Comparison of ENCODE assay signal across 1 cellular context in the genomic region with DNA sequence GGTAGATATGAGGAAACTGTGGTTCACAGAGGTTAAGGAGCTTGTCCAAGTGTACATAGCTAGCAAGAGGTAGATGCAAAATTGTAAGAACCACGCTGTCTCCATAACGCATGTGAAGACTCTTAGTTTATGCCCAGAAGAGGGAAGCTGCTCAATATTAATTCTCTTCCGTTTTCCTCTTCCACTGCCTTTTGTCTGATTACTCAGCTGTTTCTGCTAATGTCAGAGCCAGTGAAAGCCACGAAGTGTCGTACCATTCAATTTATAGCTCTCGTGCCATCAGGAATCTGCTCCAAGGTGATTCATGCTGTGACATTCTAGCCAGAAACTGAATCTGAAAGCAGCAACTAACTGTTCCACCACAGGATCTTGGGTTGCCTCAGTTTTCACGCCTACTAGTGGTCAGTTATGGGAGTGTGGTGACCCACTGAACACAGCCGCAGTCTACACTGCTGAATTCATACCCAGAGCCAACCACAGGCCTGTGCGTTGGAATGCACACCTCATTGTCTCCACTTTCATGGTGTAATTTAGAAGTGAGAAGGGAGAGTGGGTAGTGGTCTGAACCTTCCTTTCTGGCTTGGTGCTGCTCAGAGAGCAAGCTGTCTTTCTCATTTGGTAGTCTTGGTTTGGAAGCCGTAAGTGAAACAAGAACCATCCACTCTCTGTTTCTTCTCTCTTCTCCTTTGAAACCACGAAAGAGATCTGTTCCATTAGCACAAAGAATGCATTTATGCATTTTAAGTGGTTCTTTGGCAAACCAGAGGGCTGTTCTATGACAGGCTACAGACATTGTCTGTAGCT.
TF ChIP-seq lines count a peak whose summit lies in the region.

No MANE protein-coding gene starts in this region.

TF ChIP-seq in A549, 52 proteins besides CTCF, POLR2A, EP300 and RAD21 (continued from another document):
- TF ChIP-seq, protein P1, sequence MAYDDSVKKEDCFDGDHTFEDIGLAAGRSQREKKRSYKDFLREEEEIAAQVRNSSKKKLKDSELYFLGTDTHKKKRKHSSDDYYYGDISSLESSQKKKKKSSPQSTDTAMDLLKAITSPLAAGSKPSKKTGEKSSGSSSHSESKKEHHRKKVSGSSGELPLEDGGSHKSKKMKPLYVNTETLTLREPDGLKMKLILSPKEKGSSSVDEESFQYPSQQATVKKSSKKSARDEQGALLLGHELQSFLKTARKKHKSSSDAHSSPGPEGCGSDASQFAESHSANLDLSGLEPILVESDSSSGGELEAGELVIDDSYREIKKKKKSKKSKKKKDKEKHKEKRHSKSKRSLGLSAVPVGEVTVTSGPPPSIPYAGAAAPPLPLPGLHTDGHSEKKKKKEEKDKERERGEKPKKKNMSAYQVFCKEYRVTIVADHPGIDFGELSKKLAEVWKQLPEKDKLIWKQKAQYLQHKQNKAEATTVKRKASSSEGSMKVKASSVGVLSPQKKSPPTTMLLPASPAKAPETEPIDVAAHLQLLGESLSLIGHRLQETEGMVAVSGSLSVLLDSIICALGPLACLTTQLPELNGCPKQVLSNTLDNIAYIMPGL (CRISPR knock-in tag; IDR thresholded peaks at IDR 0.05; ENCODE audit: borderline replicate concordance) = no peak
- TF ChIP-seq, protein P2, sequence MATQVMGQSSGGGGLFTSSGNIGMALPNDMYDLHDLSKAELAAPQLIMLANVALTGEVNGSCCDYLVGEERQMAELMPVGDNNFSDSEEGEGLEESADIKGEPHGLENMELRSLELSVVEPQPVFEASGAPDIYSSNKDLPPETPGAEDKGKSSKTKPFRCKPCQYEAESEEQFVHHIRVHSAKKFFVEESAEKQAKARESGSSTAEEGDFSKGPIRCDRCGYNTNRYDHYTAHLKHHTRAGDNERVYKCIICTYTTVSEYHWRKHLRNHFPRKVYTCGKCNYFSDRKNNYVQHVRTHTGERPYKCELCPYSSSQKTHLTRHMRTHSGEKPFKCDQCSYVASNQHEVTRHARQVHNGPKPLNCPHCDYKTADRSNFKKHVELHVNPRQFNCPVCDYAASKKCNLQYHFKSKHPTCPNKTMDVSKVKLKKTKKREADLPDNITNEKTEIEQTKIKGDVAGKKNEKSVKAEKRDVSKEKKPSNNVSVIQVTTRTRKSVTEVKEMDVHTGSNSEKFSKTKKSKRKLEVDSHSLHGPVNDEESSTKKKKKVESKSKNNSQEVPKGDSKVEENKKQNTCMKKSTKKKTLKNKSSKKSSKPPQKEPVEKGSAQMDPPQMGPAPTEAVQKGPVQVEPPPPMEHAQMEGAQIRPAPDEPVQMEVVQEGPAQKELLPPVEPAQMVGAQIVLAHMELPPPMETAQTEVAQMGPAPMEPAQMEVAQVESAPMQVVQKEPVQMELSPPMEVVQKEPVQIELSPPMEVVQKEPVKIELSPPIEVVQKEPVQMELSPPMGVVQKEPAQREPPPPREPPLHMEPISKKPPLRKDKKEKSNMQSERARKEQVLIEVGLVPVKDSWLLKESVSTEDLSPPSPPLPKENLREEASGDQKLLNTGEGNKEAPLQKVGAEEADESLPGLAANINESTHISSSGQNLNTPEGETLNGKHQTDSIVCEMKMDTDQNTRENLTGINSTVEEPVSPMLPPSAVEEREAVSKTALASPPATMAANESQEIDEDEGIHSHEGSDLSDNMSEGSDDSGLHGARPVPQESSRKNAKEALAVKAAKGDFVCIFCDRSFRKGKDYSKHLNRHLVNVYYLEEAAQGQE (IDR thresholded peaks at IDR 0.05) = no peak
- TF ChIP-seq HOXB5 (CRISPR knock-in tag; IDR thresholded peaks at IDR 0.05) (no peak), CHD2 (IDR thresholded peaks at IDR 0.05; ENCODE audit: low read length, partially characterized antibody) (no peak), POLR2AphosphoS2 (conservative IDR thresholded peaks at IDR 0.05; ENCODE audit: low read length) (no peak), GATA3 (IDR thresholded peaks at IDR 0.05; ENCODE audit: borderline replicate concordance) (no peak), FOXS1 (CRISPR knock-in tag; IDR thresholded peaks at IDR 0.05) (no peak), EHMT2 (IDR thresholded peaks at IDR 0.05; ENCODE audit: low read depth) (no peak), MAZ (IDR thresholded peaks at IDR 0.05; ENCODE audit: borderline replicate concordance, low read depth, low read length) (no peak), CEBPB (IDR thresholded peaks at IDR 0.05) (no peak)
- TF ChIP-seq, protein P3, sequence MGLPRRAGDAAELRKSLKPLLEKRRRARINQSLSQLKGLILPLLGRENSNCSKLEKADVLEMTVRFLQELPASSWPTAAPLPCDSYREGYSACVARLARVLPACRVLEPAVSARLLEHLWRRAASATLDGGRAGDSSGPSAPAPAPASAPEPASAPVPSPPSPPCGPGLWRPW (IDR thresholded peaks at IDR 0.05) = no peak
- TF ChIP-seq, protein P4, sequence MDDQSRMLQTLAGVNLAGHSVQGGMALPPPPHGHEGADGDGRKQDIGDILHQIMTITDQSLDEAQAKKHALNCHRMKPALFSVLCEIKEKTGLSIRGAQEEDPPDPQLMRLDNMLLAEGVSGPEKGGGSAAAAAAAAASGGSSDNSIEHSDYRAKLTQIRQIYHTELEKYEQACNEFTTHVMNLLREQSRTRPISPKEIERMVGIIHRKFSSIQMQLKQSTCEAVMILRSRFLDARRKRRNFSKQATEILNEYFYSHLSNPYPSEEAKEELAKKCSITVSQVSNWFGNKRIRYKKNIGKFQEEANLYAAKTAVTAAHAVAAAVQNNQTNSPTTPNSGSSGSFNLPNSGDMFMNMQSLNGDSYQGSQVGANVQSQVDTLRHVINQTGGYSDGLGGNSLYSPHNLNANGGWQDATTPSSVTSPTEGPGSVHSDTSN (IDR thresholded peaks at IDR 0.05) = no peak
